Comparison of ENCODE assay signal across 1 cellular context in the genomic region with DNA sequence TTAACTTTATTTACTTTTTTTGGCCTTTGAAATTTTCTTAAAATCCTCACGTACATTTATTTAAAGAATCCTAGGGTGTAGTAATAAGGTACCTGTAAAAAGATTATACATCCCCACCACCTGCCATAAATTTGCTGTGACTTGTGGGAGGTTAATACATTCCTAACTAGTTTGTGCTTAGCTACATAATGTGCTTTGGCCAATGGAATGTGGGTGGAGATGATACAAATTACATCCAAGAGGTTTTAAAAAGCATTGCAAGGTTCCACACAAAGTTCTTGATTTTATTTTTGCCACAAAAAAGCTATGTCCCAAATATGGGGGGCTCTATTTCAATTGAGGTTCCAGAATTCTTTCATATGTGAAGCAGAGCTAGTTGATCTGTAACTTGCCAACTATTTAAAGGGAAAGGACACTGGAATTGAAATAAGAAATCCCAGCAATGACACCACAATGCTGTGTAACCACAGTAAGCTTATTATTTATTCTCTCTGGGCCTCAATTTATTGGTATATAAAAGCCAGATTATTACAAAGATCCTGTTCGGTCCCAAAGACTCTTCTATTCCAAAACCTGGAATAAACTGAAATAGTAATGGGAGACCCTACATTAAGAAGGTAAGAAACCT.
TF ChIP-seq lines count a peak whose summit lies in the region.

No MANE protein-coding gene starts in this region.

TF ChIP-seq in GM23338, 12 proteins besides CTCF, POLR2A, EP300 and RAD21 (continued from another document):
- TF ChIP-seq ZNF462 (CRISPR knock-in tag; IDR thresholded peaks at IDR 0.05) (no peak), EZH2phosphoT487 (IDR thresholded peaks at IDR 0.05; ENCODE audit: unreplicated experiment) (no peak), ZNF114 (CRISPR knock-in tag; IDR thresholded peaks at IDR 0.05) (no peak), STAT1 (IDR thresholded peaks at IDR 0.05; ENCODE audit: unreplicated experiment) (no peak), JUNB (IDR thresholded peaks at IDR 0.05; ENCODE audit: unreplicated experiment) (no peak), EZH2 (IDR thresholded peaks at IDR 0.05; ENCODE audit: low read depth, unreplicated experiment) (no peak), ETS1 (IDR thresholded peaks at IDR 0.05) (no peak)
